Comparison of ENCODE assay signal across 1 cellular context in genomic region chr13:113528101-113528797, GRCh38.
TF ChIP-seq lines count a peak whose summit lies in the region.

No MANE protein-coding gene starts in this region.

TF ChIP-seq in HepG2, 621 proteins besides CTCF, POLR2A, EP300 and RAD21 (continued from another document):
- TF ChIP-seq, protein P1, sequence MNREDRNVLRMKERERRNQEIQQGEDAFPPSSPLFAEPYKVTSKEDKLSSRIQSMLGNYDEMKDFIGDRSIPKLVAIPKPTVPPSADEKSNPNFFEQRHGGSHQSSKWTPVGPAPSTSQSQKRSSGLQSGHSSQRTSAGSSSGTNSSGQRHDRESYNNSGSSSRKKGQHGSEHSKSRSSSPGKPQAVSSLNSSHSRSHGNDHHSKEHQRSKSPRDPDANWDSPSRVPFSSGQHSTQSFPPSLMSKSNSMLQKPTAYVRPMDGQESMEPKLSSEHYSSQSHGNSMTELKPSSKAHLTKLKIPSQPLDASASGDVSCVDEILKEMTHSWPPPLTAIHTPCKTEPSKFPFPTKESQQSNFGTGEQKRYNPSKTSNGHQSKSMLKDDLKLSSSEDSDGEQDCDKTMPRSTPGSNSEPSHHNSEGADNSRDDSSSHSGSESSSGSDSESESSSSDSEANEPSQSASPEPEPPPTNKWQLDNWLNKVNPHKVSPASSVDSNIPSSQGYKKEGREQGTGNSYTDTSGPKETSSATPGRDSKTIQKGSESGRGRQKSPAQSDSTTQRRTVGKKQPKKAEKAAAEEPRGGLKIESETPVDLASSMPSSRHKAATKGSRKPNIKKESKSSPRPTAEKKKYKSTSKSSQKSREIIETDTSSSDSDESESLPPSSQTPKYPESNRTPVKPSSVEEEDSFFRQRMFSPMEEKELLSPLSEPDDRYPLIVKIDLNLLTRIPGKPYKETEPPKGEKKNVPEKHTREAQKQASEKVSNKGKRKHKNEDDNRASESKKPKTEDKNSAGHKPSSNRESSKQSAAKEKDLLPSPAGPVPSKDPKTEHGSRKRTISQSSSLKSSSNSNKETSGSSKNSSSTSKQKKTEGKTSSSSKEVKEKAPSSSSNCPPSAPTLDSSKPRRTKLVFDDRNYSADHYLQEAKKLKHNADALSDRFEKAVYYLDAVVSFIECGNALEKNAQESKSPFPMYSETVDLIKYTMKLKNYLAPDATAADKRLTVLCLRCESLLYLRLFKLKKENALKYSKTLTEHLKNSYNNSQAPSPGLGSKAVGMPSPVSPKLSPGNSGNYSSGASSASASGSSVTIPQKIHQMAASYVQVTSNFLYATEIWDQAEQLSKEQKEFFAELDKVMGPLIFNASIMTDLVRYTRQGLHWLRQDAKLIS (CRISPR knock-in tag; IDR thresholded peaks at IDR 0.05): no peak
- TF ChIP-seq ETV6 (CRISPR knock-in tag; conservative IDR thresholded peaks at IDR 0.05) (no peak), ZFP1 (CRISPR knock-in tag; IDR thresholded peaks at IDR 0.05) (no peak), ZNF225 (CRISPR knock-in tag; IDR thresholded peaks at IDR 0.05) (no peak), NCOA1 (CRISPR knock-in tag; IDR thresholded peaks at IDR 0.05) (no peak), GATAD1 (CRISPR knock-in tag; IDR thresholded peaks at IDR 0.05) (no peak), FOXC1 (CRISPR knock-in tag; IDR thresholded peaks at IDR 0.05; ENCODE audit: borderline replicate concordance) (no peak), JUND (CRISPR knock-in tag; IDR thresholded peaks at IDR 0.05) (no peak), KMT2B (CRISPR knock-in tag; IDR thresholded peaks at IDR 0.05) (no peak), KDM3A (CRISPR knock-in tag; IDR thresholded peaks at IDR 0.05; ENCODE audit: low read depth) (no peak), ZNF264 (CRISPR knock-in tag; IDR thresholded peaks at IDR 0.05) (no peak), KLF15 (CRISPR knock-in tag; IDR thresholded peaks at IDR 0.05; ENCODE audit: borderline replicate concordance) (no peak), NCOR1 (IDR thresholded peaks at IDR 0.05; ENCODE audit: borderline replicate concordance, low read length) (no peak)
- TF ChIP-seq, protein P2, sequence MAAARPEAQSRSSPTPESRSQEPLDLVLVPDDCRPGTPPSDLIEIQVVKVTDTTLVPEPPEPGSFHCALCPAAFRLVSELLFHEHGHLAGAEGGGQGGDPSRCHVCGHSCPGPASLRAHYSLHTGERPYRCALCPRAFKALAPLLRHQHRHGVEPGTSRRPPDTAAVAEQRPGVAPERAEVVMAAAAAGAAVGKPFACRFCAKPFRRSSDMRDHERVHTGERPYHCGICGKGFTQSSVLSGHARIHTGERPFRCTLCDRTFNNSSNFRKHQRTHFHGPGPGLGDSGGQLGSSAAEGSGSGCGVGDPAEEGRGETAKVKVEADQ (CRISPR knock-in tag; IDR thresholded peaks at IDR 0.05; ENCODE audit: borderline replicate concordance): no peak
- TF ChIP-seq, protein P3, sequence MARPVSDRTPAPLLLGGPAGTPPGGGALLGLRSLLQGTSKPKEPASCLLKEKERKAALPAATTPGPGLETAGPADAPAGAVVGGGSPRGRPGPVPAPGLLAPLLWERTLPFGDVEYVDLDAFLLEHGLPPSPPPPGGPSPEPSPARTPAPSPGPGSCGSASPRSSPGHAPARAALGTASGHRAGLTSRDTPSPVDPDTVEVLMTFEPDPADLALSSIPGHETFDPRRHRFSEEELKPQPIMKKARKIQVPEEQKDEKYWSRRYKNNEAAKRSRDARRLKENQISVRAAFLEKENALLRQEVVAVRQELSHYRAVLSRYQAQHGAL (CRISPR knock-in tag; IDR thresholded peaks at IDR 0.05; ENCODE audit: not compliant biosample characterization): no peak
